In the genomic region with DNA sequence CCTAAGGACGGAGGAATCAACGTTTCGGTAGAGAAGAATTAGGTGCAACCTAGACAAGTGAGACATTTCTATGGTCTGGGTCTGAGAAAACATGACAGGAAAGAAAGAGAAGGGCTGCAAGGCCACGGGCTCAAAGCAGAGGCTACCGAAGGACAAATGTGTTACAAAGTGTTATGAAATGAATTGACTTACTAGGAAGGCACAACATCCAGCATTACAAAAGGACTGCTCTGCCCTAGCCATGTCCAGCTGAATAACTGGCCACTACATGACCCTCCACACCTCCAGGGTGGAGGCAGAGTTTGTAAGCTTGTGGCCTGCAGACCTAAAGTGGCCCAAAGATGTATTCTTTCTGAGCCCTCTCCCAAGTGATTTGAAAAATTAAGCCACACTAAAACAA, we compare ENCODE assay signal across 20 cellular contexts.
"Had no signal": no experiment of that assay in that cellular context is flagged by ENCODE, and none has a peak within 500 bp of the region (broad histone marks: within the 10 kb centered on the region; RNA-seq: fewer than 3 reads in every experiment).

No MANE protein-coding gene starts in this region.

- H3K27me3 ChIP-seq: breast epithelium, colonic mucosa, esophagus squamous epithelium, ovary, right lobe of liver, upper lobe of left lung had no signal

- ATAC-seq: activated CD8-positive, alpha-beta T cell treated with anti-CD3 and anti-CD28 coated beads, Interleukin-2, amount 10 ng/mL, durations not matched to agents 7 days and 5 days; activated T-helper 17 cell treated with anti-CD3 and anti-CD28 coated beads, Interleukin-2, amount 50 U/mL, for 72 hours; natural killer cell; right lobe of liver; T-cell had no signal

- H3K36me3 ChIP-seq: breast epithelium, colonic mucosa, esophagus squamous epithelium, ovary, prostate gland, right lobe of liver, upper lobe of left lung had no signal

- H3K4me3 ChIP-seq: breast epithelium, colonic mucosa, esophagus squamous epithelium, ovary, prostate gland, right lobe of liver, upper lobe of left lung had no signal

- H3K27ac ChIP-seq: breast epithelium, colonic mucosa, esophagus squamous epithelium, ovary, prostate gland, right lobe of liver, upper lobe of left lung had no signal

- DNase-seq: activated CD4-positive, alpha-beta T cell treated with anti-CD3 and anti-CD28 coated beads for 1 hour; activated CD4-positive, alpha-beta T cell treated with anti-CD3 and anti-CD28 coated beads, Interleukin-2, amount 50 U/mL, for 1 hour; activated CD8-positive, alpha-beta T cell treated with anti-CD3 and anti-CD28 coated beads, Interleukin-2, amount 10 ng/mL, durations not matched to agents 7 days and 5 days; activated naive CD8-positive, alpha-beta T cell treated with anti-CD3 and anti-CD28 coated beads for 36 hours; activated T-cell treated with anti-CD3 and anti-CD28 coated beads, Interleukin-2, amount 50 U/mL, for 1 hour; colonic mucosa; esophagus squamous epithelium; immature natural killer cell; midbrain; natural killer cell; ovary; right lobe of liver; stimulated activated CD4-positive, alpha-beta T cell treated with anti-CD3 and anti-CD28 coated beads, Interleukin-2, amount 100 ng/mL, for 48 hours; stimulated activated CD8-positive, alpha-beta memory T cell treated with anti-CD3 and anti-CD28 coated beads, Interleukin-4, amount 100 ng/mL, for 48 hours; stimulated activated naive CD4-positive, alpha-beta T cell; T-cell had no signal

- H3K9me3 ChIP-seq: breast epithelium, colonic mucosa, esophagus squamous epithelium, ovary, prostate gland, right lobe of liver, upper lobe of left lung had no signal

- H3K4me1 ChIP-seq: breast epithelium, colonic mucosa, esophagus squamous epithelium, prostate gland, right lobe of liver, upper lobe of left lung had no signal
